Comparison of ENCODE assay signal across 9 cellular contexts in genomic region chr10:29737209-29737565, GRCh38.
DNase-seq lines count a peak whose midpoint lies in the region; ATAC-seq and TF ChIP-seq lines count a peak whose summit lies in the region.
"Had no signal": no experiment of that assay in that cellular context is flagged by ENCODE, and none has a peak within 500 bp of the region (broad histone marks: within the 10 kb centered on the region; RNA-seq: fewer than 3 reads in every experiment).

No MANE protein-coding gene starts in this region.

- peak overlapping the region; percentile 88 for H3K4me3 Mint-ChIP-seq in neural progenitor cell

- H3K36me3 ChIP-seq in PC-9 (ENCODE audit: low read depth) (no peaks in the 10 kb centered on the region), neural progenitor cell (no peaks in the 10 kb centered on the region)

- peak overlapping the region; percentile 32; the same call in 1 of the 2 replicates for H3K4me3 ChIP-seq in AG10803 (ENCODE audit: low read length)
- peak overlapping the region; percentile 73; the same call in 1 of the 2 replicates for H3K4me3 ChIP-seq in PC-9
- peak overlapping the region; percentile 85 for H3K4me3 ChIP-seq in epithelial cell of proximal tubule (ENCODE audit: low read depth, low read length)
- H3K4me3 ChIP-seq in neural progenitor cell, result peak overlapping the region; percentile 94

- H2AFZ ChIP-seq in PC-9 (no peak overlapping the region), neural progenitor cell (replicated peaks) (peak overlapping the region; percentile 84)

- H3K4me2 ChIP-seq in PC-9 (peak overlapping the region; percentile 77), neural progenitor cell (peak overlapping the region; percentile 95)

- POLR2A ChIA-PET in PC-9 (lab: Charles Lee; ENCODE audit: unreplicated experiment), result interaction anchor here (0.5 kb wide), 1 partner anchor 263 kb away, joined by 5 read pairs; no protein-coding TSS in a partner anchor

- no peak overlapping the region for H3K9ac ChIP-seq in neural progenitor cell

- peaks cover 14% of the 10 kb centered on the region for H3K27me3 Mint-ChIP-seq in neural progenitor cell (ENCODE audit: insufficient read depth, low read depth)

- no TSS peak for BruUV-seq in PC-9 (replicated peaks; lab: Mats Ljungman, UMichigan)

- no peaks in the 10 kb centered on the region for H3K9me3 ChIP-seq in PC-9 (ENCODE audit: insufficient read depth, low read depth)
- no peaks in the 10 kb centered on the region for H3K9me3 ChIP-seq in neural progenitor cell (ENCODE audit: low read depth)

- no peaks in the 10 kb centered on the region for H3K9me2 ChIP-seq in PC-9 (ENCODE audit: insufficient read depth)

- peaks cover 22% of the 10 kb centered on the region for H3K4me1 ChIP-seq in PC-9 (replicated peaks; ENCODE audit: insufficient read depth)
- peaks cover 30% of the 10 kb centered on the region for H3K4me1 ChIP-seq in neural progenitor cell

- CTCF ChIA-PET in PC-9 (lab: Charles Lee), result no interaction called here

- ATAC-seq in GM19467 (IDR thresholded peaks at IDR 0.05; ENCODE audit: unreplicated experiment), result no peak
- ATAC-seq in GM21423 (IDR thresholded peaks at IDR 0.05; ENCODE audit: unreplicated experiment), result no peak

- H3K27me3 ChIP-seq in PC-9 (ENCODE audit: insufficient read depth, low read depth), result no peaks in the 10 kb centered on the region
- peaks cover 10% of the 10 kb centered on the region for H3K27me3 ChIP-seq in neural progenitor cell

- H3K27ac ChIP-seq in PC-9, result 0 out of 2 replicates have a peak overlapping the region, but pooled peaks have one; percentile 26
- H3K27ac ChIP-seq in neural progenitor cell, result no peak overlapping the region

- TF ChIP-seq CTCF in AG10803 (conservative IDR thresholded peaks at IDR 0.05; ENCODE audit: low read length) (no peak), PC-9 (conservative IDR thresholded peaks at IDR 0.05) (no peak), epithelial cell of proximal tubule (conservative IDR thresholded peaks at IDR 0.05; ENCODE audit: low read depth, low read length) (no peak), neural progenitor cell (IDR thresholded peaks at IDR 0.05) (no peak)

- H3K9me3 Mint-ChIP-seq in neural progenitor cell, result no peaks in the 10 kb centered on the region

- H3K27ac Mint-ChIP-seq in neural progenitor cell, result no peak overlapping the region

- no peaks in the 10 kb centered on the region for H3K36me3 Mint-ChIP-seq in neural progenitor cell

- peaks cover 30% of the 10 kb centered on the region for H3K79me2 ChIP-seq in PC-9 (ENCODE audit: low read depth)
- peaks cover 30% of the 10 kb centered on the region for H3K79me2 ChIP-seq in neural progenitor cell (ENCODE audit: low read depth)

- peaks cover 37% of the 10 kb centered on the region for H3K4me1 Mint-ChIP-seq in neural progenitor cell

- peaks cover 5% of the 10 kb centered on the region; the same call in 1 of the 2 replicates for H3F3A ChIP-seq in PC-9 (ENCODE audit: insufficient read depth, low read depth)
- H3F3A ChIP-seq in neural progenitor cell (ENCODE audit: low read depth), result peaks cover 11% of the 10 kb centered on the region

- DNase-seq in AG10803 (ENCODE audit: low read depth), result no peak
- no peak for DNase-seq in PC-9
- no peak for DNase-seq in epithelial cell of proximal tubule (ENCODE audit: low read depth)
- no peak for DNase-seq in neural progenitor cell (ENCODE audit: low spot score)
- no peak for DNase-seq in SW480 (ENCODE audit: low spot score)
- DNase-seq in DMS79 treated with DMSO at 0.1 percent for 48 hours (lab: John Stamatoyannopoulos, UW), result no peak
- DNase-seq: NCI-H1048 had no signal

- peaks cover 22% of the 10 kb centered on the region for H4K20me1 ChIP-seq in PC-9 (ENCODE audit: insufficient read depth)
- peaks cover 18% of the 10 kb centered on the region for H4K20me1 ChIP-seq in neural progenitor cell (ENCODE audit: low read depth)

- intact Hi-C loops in PC-9 (cut with micrococcal nuclease; ENCODE audit: unreplicated experiment), result loop anchor here (2.0 to 10.0 kb wide), 2 partner anchors 76 to 202 kb away; no protein-coding TSS in a partner anchor

Comparison
In these comparisons a context has a peak if more than half of its experiments do, and no peak if none do; other contexts are left out.
1. H3K4me3 ChIP-seq: peak in every context shown above with its lines; median percentile 94 in neural progenitor cell; 85 in epithelial cell of proximal tubule; 73 in PC-9; 32 in AG10803.